Comparison of ENCODE assay signal across 31 cellular contexts in genomic region chr11:113408887-113409286, GRCh38. TPM values are rescaled to one million over a fixed set of nuclear protein-coding genes. Genes with fewer than 3 reads are reported as not detected.
"Had no signal": no experiment of that assay in that cellular context is flagged by ENCODE, and none has a peak within 500 bp of the region (broad histone marks: within the 10 kb centered on the region; RNA-seq: fewer than 3 reads in every experiment).

No MANE protein-coding gene starts in this region.

- H3K4me3 ChIP-seq: adrenal gland, body of pancreas, colonic mucosa, gastrocnemius medialis had no signal

- H3K9me3 ChIP-seq: adrenal gland, body of pancreas, colonic mucosa, gastrocnemius medialis had no signal

- H3K36me3 ChIP-seq: adrenal gland, colonic mucosa, gastrocnemius medialis had no signal

- H3K27me3 ChIP-seq: adrenal gland, body of pancreas, colonic mucosa, gastrocnemius medialis had no signal

- DNase-seq: activated CD4-positive, alpha-beta memory T cell treated with anti-CD3 and anti-CD28 coated beads for 36 hours; activated CD4-positive, alpha-beta T cell treated with anti-CD3 and anti-CD28 coated beads for 36 hours; activated CD4-positive, alpha-beta T cell treated with anti-CD3 and anti-CD28 coated beads, Interleukin-2, amount 10 ng/mL, durations not matched to agents 24 days and 14 days; activated CD4-positive, CD25-positive, alpha-beta regulatory T cell; activated CD4-positive, CD25-positive, alpha-beta regulatory T cell treated with anti-CD3 and anti-CD28 coated beads, Interleukin-2, amount 50 U/mL, for 72 hours; activated CD8-positive, alpha-beta memory T cell treated with anti-CD3 and anti-CD28 coated beads, Interleukin-2, amount 10 ng/mL, durations not matched to agents 7 days and 5 days; activated CD8-positive, alpha-beta memory T cell treated with anti-CD3 and anti-CD28 coated beads, Interleukin-2, amount 50 U/mL, for 4 hours; activated CD8-positive, alpha-beta T cell treated with anti-CD3 and anti-CD28 coated beads, Interleukin-2, amount 10 ng/mL, durations not matched to agents 7 days and 5 days; activated effector memory CD4-positive, alpha-beta T cell treated with anti-CD3 and anti-CD28 coated beads, Interleukin-2, amount 50 U/mL, for 16 hours; activated naive CD4-positive, alpha-beta T cell treated with anti-CD3 and anti-CD28 coated beads for 36 hours; activated naive CD8-positive, alpha-beta T cell treated with anti-CD3 and anti-CD28 coated beads for 36 hours; activated naive CD8-positive, alpha-beta T cell treated with anti-CD3 and anti-CD28 coated beads, Interleukin-2, amount 50 U/mL, for 24 hours; activated T-cell treated with anti-CD3 and anti-CD28 coated beads, Interleukin-2, amount 50 U/mL, for 1 hour; activated T-cell treated with anti-CD3 and anti-CD28 coated beads, Interleukin-2, amount 50 U/mL, for 48 hours; adrenal gland; amygdala; aorta; body of pancreas; central memory CD4-positive, alpha-beta T cell; cerebellar nuclear complex; colonic mucosa; effector memory CD4-positive, alpha-beta T cell; endodermal cell; foreskin fibroblast; gastrocnemius medialis; T-helper 1 cell; T-helper 17 cell; T1000 had no signal

- H3K27ac ChIP-seq: adrenal gland, body of pancreas, colonic mucosa, gastrocnemius medialis had no signal

- ATAC-seq: activated CD4-positive, alpha-beta T cell treated with anti-CD3 and anti-CD28 coated beads for 36 hours; activated CD8-positive, alpha-beta memory T cell treated with anti-CD3 and anti-CD28 coated beads, Interleukin-2, amount 10 ng/mL, durations not matched to agents 7 days and 5 days; activated CD8-positive, alpha-beta T cell treated with anti-CD3 and anti-CD28 coated beads, Interleukin-2, amount 10 ng/mL, durations not matched to agents 7 days and 5 days; activated naive CD8-positive, alpha-beta T cell treated with anti-CD3 and anti-CD28 coated beads, Interleukin-2, amount 50 U/mL, for 24 hours; body of pancreas; esophagus mucosa; gastrocnemius medialis; T-helper 17 cell had no signal

- H3K4me1 ChIP-seq: adrenal gland, body of pancreas, colonic mucosa, gastrocnemius medialis had no signal

RNA-seq across cellular contexts. Expression of gene ANKK1, which starts 21.3 kb away (rescaled TPM):
- total RNA-seq: activated CD4-positive, alpha-beta T cell treated with anti-CD3 and anti-CD28 coated beads, Interleukin-2, amount 10 ng/mL, durations not matched to agents 24 days and 14 days; activated CD8-positive, alpha-beta T cell treated with anti-CD3 and anti-CD28 coated beads, Interleukin-2, amount 10 ng/mL, durations not matched to agents 7 days and 5 days; activated T-helper 1 cell treated with anti-CD3 and anti-CD28 coated beads, Interleukin-12 subunit alpha, Interleukin-12 subunit beta, Interleukin-2, Interleukin-4 antibody, amounts not matched to agents 30 ng/mL and 10 ng/mL and 1 ng/mL, durations not matched to agents 14 hours and 24 hours and 36 hours; dermis microvascular lymphatic vessel endothelial cell; endodermal cell had no signal
